ENCODE assay signal across 10 cellular contexts in the genomic region with DNA sequence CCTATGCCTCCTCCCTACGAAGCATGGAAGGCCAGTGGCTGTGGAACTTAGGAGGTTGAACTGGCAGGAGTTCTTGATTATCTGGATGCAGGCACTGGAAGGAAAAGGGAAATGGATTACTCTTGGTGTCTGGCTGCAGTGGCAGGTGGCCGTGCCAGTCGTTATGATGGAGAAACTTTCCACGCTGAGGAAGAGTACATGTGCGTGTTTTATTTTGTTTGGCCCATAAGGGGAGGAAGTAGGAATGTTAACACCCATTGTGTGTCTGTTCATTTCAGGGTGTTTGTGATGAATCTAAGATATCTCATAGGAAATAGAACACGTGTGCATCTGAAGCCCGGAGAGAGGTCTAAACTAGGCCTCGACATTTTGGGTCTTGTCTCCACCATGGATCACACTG.
"Had no signal": no experiment of that assay in that cellular context is flagged by ENCODE, and none has a peak within 500 bp of the region (broad histone marks: within the 10 kb centered on the region; RNA-seq: fewer than 3 reads in every experiment).

No MANE protein-coding gene starts in this region.

- FAIRE-seq: HepG2 had no signal

- H3K36me3 ChIP-seq: HAP-1 had no signal

- H3K4me3 Mint-ChIP-seq: HFFc6 had no signal

- H3K27ac ChIP-seq: GM23248, HL-60 had no signal

- ATAC-seq: HCT116, HepG2 had no signal

- H3K4me1 ChIP-seq: HAP-1 had no signal

- H2AFZ ChIP-seq: GM23248 had no signal

- H3K9ac ChIP-seq: GM23248 had no signal

- H3K9me3 Mint-ChIP-seq: HFFc6 had no signal

- DNase-seq: GM23248, GOT3, H7, HFFc6, KBM-7 had no signal

- H3K27me3 Mint-ChIP-seq: IgD-negative memory B cell had no signal

- H3K9me3 ChIP-seq: HAP-1 had no signal

- H3K4me3 ChIP-seq: GM23248, HAP-1 had no signal

- H3K27ac Mint-ChIP-seq: HFFc6 had no signal
